22 cellular contexts compared by ENCODE assay signal in the genomic region with DNA sequence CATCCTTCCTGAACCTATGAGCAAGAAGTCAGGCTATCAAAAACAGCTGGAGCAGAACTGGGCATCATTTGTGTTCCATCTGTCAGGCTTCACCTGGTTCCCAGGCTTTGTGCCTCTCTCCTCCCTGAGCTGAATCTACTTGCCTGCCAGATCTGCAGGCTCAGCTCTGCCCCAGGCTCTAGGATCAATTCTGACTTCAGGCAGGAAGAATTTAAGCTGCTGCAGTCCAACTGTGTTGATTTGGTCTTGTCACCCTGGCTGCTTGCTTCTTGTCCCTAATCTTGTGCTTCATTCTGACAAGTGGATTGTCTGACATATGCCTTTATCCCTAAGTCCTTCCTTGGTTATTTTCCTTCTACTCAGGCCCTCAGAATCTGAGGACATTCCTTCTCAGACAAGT.
"Had no signal": no experiment of that assay in that cellular context is flagged by ENCODE, and none has a peak within 500 bp of the region (broad histone marks: within the 10 kb centered on the region; RNA-seq: fewer than 3 reads in every experiment).

No MANE protein-coding gene starts in this region.

- H3K27ac Mint-ChIP-seq: effector memory CD8-positive, alpha-beta T cell; immature natural killer cell; nephron had no signal

- DNase-seq: effector memory CD8-positive, alpha-beta T cell; esophagus squamous epithelium; foreskin fibroblast; immature natural killer cell; kidney; left cardiac atrium; left ventricle myocardium inferior; mesenchymal stem cell; naive B cell; posterior cingulate gyrus; sigmoid colon; stimulated activated naive CD4-positive, alpha-beta T cell treated with Interleukin-2 at 50 U/mL for 16 hours; thyroid gland; upper lobe of left lung; uterus had no signal

- H3K4me3 Mint-ChIP-seq: effector memory CD8-positive, alpha-beta T cell; immature natural killer cell; naive B cell; nephron had no signal

- FAIRE-seq: kidney had no signal

- H3K36me3 ChIP-seq: esophagus squamous epithelium, gastroesophageal sphincter, left ventricle myocardium inferior, neutrophil, right atrium auricular region, sigmoid colon, suprapubic skin, thyroid gland, upper lobe of left lung, uterus had no signal

- H3K36me3 Mint-ChIP-seq: immature natural killer cell, naive B cell had no signal

- H3K27me3 Mint-ChIP-seq: naive B cell had no signal

- ATAC-seq: effector memory CD8-positive, alpha-beta T cell; gastroesophageal sphincter; left cardiac atrium had no signal

- H3K27me3 ChIP-seq: neutrophil, right atrium auricular region, thyroid gland, upper lobe of left lung, uterus had no signal

- H3K9me3 Mint-ChIP-seq: nephron had no signal

- H3K4me3 ChIP-seq: esophagus squamous epithelium, gastroesophageal sphincter, left ventricle myocardium inferior, lung, right atrium auricular region, sigmoid colon, skin epidermis, suprapubic skin, thyroid gland, upper lobe of left lung, uterus had no signal

- H3K4me1 Mint-ChIP-seq: immature natural killer cell, naive B cell, nephron had no signal
